ENCODE assay signal across 17 cellular contexts in genomic region chr9:72424131-72424530, GRCh38. TPM values are rescaled to one million over a fixed set of nuclear protein-coding genes. Genes with fewer than 3 reads are reported as not detected.
DNase-seq lines count a peak whose midpoint lies in the region; ATAC-seq and TF ChIP-seq lines count a peak whose summit lies in the region.
"Had no signal": no experiment of that assay in that cellular context is flagged by ENCODE, and none has a peak within 500 bp of the region (broad histone marks: within the 10 kb centered on the region; RNA-seq: fewer than 3 reads in every experiment).

No MANE protein-coding gene starts in this region.

- intact Hi-C loops in left ventricle myocardium superior (cut with micrococcal nuclease) (no loop called here), right cardiac atrium (cut with DNase I) (no loop called here), lower lobe of right lung (cut with DNase I) (no loop called here)

- H3K4me3 ChIP-seq in right cardiac atrium (ENCODE audit: low read length) = no peak overlapping the region
- H3K4me3 ChIP-seq in lower lobe of right lung = no peak overlapping the region
- no peak overlapping the region for H3K4me3 ChIP-seq in BE2C (ENCODE audit: low read depth, low read length)
- H3K4me3 ChIP-seq: GM23248, Peyer's patch had no signal

- TF ChIP-seq CTCF in lower lobe of right lung (IDR thresholded peaks at IDR 0.05) (no peak), BE2C (IDR thresholded peaks at IDR 0.05; ENCODE audit: low read depth, low read length) (no peak), omental fat pad (IDR thresholded peaks at IDR 0.05) (no peak)

- H3K9me3 ChIP-seq in right cardiac atrium (ENCODE audit: control insufficient read depth, low read length) = no peaks in the 10 kb centered on the region
- no peaks in the 10 kb centered on the region for H3K9me3 ChIP-seq in lower lobe of right lung
- no peaks in the 10 kb centered on the region for H3K9me3 ChIP-seq in BE2C
- H3K9me3 ChIP-seq: Peyer's patch had no signal

- H3K4me1 ChIP-seq in right cardiac atrium (ENCODE audit: control insufficient read depth, insufficient read depth, low read length) = no peaks in the 10 kb centered on the region
- H3K4me1 ChIP-seq in lower lobe of right lung = peaks cover 6% of the 10 kb centered on the region
- no peaks in the 10 kb centered on the region for H3K4me1 ChIP-seq in BE2C
- H3K4me1 ChIP-seq: Peyer's patch had no signal

- ATAC-seq in left ventricle myocardium superior (peak; percentile 37), right cardiac atrium (no peak), lower lobe of right lung (peak; percentile 61 to 62), left lobe of liver (no peak), omental fat pad (ENCODE audit: low FRiP score) (no peak)
- ATAC-seq: CD8-positive, alpha-beta T cell had no signal

- no peak for DNase-seq in left ventricle myocardium superior
- DNase-seq in right cardiac atrium = no peak
- DNase-seq in MV-4-11 (lab: John Stamatoyannopoulos, UW) = peak; percentile 69
- no peak for DNase-seq in lower lobe of right lung
- DNase-seq in BE2C = no peak
- no peak for DNase-seq in left lobe of liver (ENCODE audit: low spot score)
- DNase-seq in omental fat pad (ENCODE audit: low spot score) = no peak
- DNase-seq: CD8-positive, alpha-beta T cell; DND-41; GDM1; GM23248; MM.1S; NCI-H1436 treated with DMSO at 0.1 percent for 48 hours; NCI-H2227 treated with DMSO at 0.1 percent for 48 hours; NCI-H526; Peyer's patch; SHP77 treated with DMSO at 0.1 percent for 48 hours had no signal

- no peaks in the 10 kb centered on the region for H3K36me3 ChIP-seq in lower lobe of right lung
- H3K36me3 ChIP-seq in BE2C = no peaks in the 10 kb centered on the region
- H3K36me3 ChIP-seq: Peyer's patch had no signal

- H3K27ac ChIP-seq in right cardiac atrium (ENCODE audit: low read length) = no peak overlapping the region
- no peak overlapping the region for H3K27ac ChIP-seq in lower lobe of right lung
- H3K27ac ChIP-seq: GM23248, Peyer's patch had no signal

- H3K27me3 ChIP-seq in right cardiac atrium (ENCODE audit: control insufficient read depth, insufficient read depth) (no peaks in the 10 kb centered on the region), lower lobe of right lung (ENCODE audit: low read depth) (no peaks in the 10 kb centered on the region), BE2C (no peaks in the 10 kb centered on the region)
- H3K27me3 ChIP-seq: Peyer's patch had no signal

RNA-seq across cellular contexts. Expression of gene ZFAND5, which starts 59.1 kb away (rescaled TPM):
- total RNA-seq in left ventricle myocardium superior = 174 TPM
- total RNA-seq in right cardiac atrium = 100 to 1,000 TPM; 148 to 219 (median 169) TPM
- polyA plus RNA-seq in right cardiac atrium = 185 TPM
- 206 TPM for total RNA-seq in lower lobe of right lung
- 50.6 TPM for polyA plus RNA-seq in BE2C (2012; ENCODE audit: insufficient read depth, insufficient read length, low read depth)
- 83.9 TPM for total RNA-seq in left lobe of liver
- 100 to 1,000 TPM; 251 to 647 (median 378) TPM for total RNA-seq in omental fat pad

Comparison
In these comparisons a context has a peak if more than half of its experiments do, and no peak if none do; other contexts are left out.
1. ATAC-seq: peak in left ventricle myocardium superior (single experiment) and lower lobe of right lung (2 of 2); none in right cardiac atrium (0 of 2), left lobe of liver (single experiment) and omental fat pad (single experiment).